In the genomic region with DNA sequence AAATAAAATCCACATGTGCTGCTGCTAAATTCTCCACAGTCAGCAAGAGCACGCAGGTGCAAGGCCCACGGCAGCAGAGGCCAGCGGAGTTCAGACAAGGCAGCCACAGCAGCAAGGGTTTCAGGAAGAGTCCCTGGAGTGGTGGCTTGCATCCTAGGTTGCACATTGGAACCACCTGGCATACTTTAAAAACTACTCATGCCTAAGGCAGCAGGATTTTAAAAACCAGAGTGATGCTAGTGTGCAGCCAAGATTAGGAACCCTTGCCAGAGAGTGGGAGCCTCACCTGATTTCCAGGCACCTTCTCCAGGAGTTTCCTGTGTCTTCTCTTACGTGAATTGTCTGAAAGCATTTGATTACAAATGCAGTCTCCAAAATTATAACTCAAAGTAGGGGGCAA, we compare ENCODE assay signal across 23 cellular contexts.
"Had no signal": no experiment of that assay in that cellular context is flagged by ENCODE, and none has a peak within 500 bp of the region (broad histone marks: within the 10 kb centered on the region; RNA-seq: fewer than 3 reads in every experiment).

No MANE protein-coding gene starts in this region.

- H3K4me1 ChIP-seq: SJCRH30 had no signal

- H3K9me3 ChIP-seq: MG63, SJCRH30 had no signal

- H3K36me3 ChIP-seq: MG63, SJCRH30 had no signal

- DNase-seq: KBM-7; MG63; NCI-H1092; NCI-H1105 treated with DMSO at 0.1 percent for 48 hours; NCI-H1417 treated with DMSO at 0.1 percent for 48 hours; NCI-H146; NCI-H1694 treated with DMSO at 0.1 percent for 48 hours; NCI-H1930; NCI-H2081; NCI-H2107; NCI-H2171 treated with DMSO at 0.1 percent for 48 hours; NCI-H345; NCI-H524; NCI-H526 treated with DMSO at 0.1 percent for 48 hours; NCI-H748 treated with DMSO at 0.1 percent for 48 hours; NK-92 treated with Interleukin-12 subunit alpha and Interleukin-12 subunit beta, amount 100 ng/mL, for 24 hours; PC-3; SHP77 treated with DMSO at 0.1 percent for 48 hours; SJCRH30; T-helper 1 cell had no signal

- H3K27ac ChIP-seq: SJCRH30 had no signal

- H3K27me3 ChIP-seq: MG63, SJCRH30 had no signal

- H3K4me3 ChIP-seq: MG63, SJCRH30 had no signal

- ATAC-seq: Panc1, PC-3, Right ventricle myocardium inferior, SK-N-SH treated with all-trans-retinoic acid at 6 μM for 48 hours had no signal
